In the genomic region with DNA sequence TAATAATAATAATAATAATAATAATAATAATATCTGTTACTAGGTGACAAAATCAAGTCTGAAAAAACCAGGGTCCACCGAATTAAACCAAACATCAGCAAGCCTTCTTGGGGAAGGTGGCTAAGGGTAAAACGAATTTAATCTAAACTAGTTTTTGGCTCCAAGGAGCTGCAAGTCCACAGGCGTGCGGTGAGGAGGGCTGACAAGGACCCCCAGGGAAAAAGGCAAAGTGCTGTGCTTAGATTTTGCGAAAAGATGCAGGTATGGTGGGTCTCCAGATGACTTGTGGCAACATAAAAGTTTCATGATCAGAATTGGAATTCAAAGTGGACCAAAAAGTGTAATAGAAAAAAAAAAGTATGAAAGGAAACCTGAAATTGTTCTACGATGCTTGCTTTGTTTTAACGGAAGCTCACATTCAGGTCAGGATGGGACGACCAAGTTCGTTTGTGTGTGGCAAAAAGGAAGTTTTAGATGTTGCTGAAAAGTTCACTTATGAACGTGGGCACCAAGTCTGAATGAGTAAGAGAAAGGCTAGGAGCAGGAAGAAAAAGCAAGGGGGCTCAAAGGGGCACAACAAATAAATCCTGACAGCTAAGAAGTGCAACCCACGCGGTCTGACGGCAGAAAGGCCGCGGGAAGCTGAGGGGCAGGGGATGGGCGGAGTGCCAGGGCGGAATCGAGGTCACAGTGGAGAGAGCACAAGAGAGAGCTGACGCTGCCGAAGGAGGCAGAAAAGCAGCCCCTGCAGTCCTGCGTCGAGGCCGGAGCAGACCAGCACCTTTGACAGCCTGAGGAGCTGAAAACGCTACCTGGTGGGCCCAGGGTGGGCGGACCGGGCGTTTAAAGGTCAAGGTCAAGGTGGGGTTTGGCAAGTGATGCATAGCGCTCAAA, we compare ENCODE assay signal across 1 cellular context.
A peak's percentile ranks its signal among the peaks of the same experiment; 100 is the strongest.
TF ChIP-seq lines count a peak whose summit lies in the region.

No MANE protein-coding gene starts in this region.

TF ChIP-seq in HepG2, 621 proteins besides CTCF, POLR2A, EP300 and RAD21 (continued from another document and continues in another):
- TF ChIP-seq ZNF816 (CRISPR knock-in tag; IDR thresholded peaks at IDR 0.05; ENCODE audit: borderline replicate concordance) (no peak), MAZ (IDR thresholded peaks at IDR 0.05; ENCODE audit: borderline replicate concordance, low read depth, low read length) (no peak), MAZ (CRISPR knock-in tag; IDR thresholded peaks at IDR 0.05; ENCODE audit: low read depth) (no peak), MXD4 (CRISPR knock-in tag; IDR thresholded peaks at IDR 0.05) (no peak; the same call in 1 of the 2 replicates), ZNF563 (CRISPR knock-in tag; IDR thresholded peaks at IDR 0.05) (0 out of 2 replicates have a peak, but pooled peaks have one; percentile 7), ZSCAN9 (CRISPR knock-in tag; IDR thresholded peaks at IDR 0.05; ENCODE audit: borderline replicate concordance) (no peak), RELA (CRISPR knock-in tag; IDR thresholded peaks at IDR 0.05) (no peak), NFE2L2 (IDR thresholded peaks at IDR 0.05; ENCODE audit: low read length) (no peak), FIP1L1 (IDR thresholded peaks at IDR 0.05; ENCODE audit: borderline replicate concordance, insufficient read depth, low read depth, low read length) (peak; percentile 19; the same call in 1 of the 2 replicates), ETV6 (CRISPR knock-in tag; conservative IDR thresholded peaks at IDR 0.05) (no peak), ZMYM4 (CRISPR knock-in tag; IDR thresholded peaks at IDR 0.05) (peak; percentile 15; the same call in 1 of the 2 replicates), MTF2 (CRISPR knock-in tag; IDR thresholded peaks at IDR 0.05; ENCODE audit: borderline replicate concordance) (no peak), ZNF124 (CRISPR knock-in tag; IDR thresholded peaks at IDR 0.05) (no peak), MAFF (IDR thresholded peaks at IDR 0.05; ENCODE audit: low read depth, low read length) (no peak), THYN1 (CRISPR knock-in tag; IDR thresholded peaks at IDR 0.05; ENCODE audit: borderline replicate concordance, low read depth) (no peak), ZNF564 (CRISPR knock-in tag; IDR thresholded peaks at IDR 0.05) (no peak), ZNF510 (CRISPR knock-in tag; IDR thresholded peaks at IDR 0.05; ENCODE audit: low read depth) (no peak; the same call in 1 of the 2 replicates), PATZ1 (CRISPR knock-in tag; IDR thresholded peaks at IDR 0.05) (no peak), TRIM24 (CRISPR knock-in tag; IDR thresholded peaks at IDR 0.05) (no peak), AFF4 (CRISPR knock-in tag; IDR thresholded peaks at IDR 0.05) (0 out of 2 replicates have a peak, but pooled peaks have one; percentile 13), FOXM1 (CRISPR knock-in tag; IDR thresholded peaks at IDR 0.05) (no peak), ZFP62 (CRISPR knock-in tag; IDR thresholded peaks at IDR 0.05) (no peak), GABPB1 (CRISPR knock-in tag; IDR thresholded peaks at IDR 0.05) (no peak; the same call in 1 of the 2 replicates), SP140L (CRISPR knock-in tag; IDR thresholded peaks at IDR 0.05; ENCODE audit: borderline replicate concordance) (no peak), AHR (CRISPR knock-in tag; IDR thresholded peaks at IDR 0.05) (no peak), PTBP1 (IDR thresholded peaks at IDR 0.05; ENCODE audit: low read depth, low read length, poor library complexity, severe bottlenecking) (no peak), KLF16 (CRISPR knock-in tag; IDR thresholded peaks at IDR 0.05) (no peak), ZNF512 (CRISPR knock-in tag; IDR thresholded peaks at IDR 0.05) (0 out of 2 replicates have a peak, but pooled peaks have one; percentile 26), ATRX (CRISPR knock-in tag; IDR thresholded peaks at IDR 0.05; ENCODE audit: borderline replicate concordance) (no peak), CENPT (CRISPR knock-in tag; IDR thresholded peaks at IDR 0.05; ENCODE audit: low read depth) (no peak)
- TF ChIP-seq, protein P1, sequence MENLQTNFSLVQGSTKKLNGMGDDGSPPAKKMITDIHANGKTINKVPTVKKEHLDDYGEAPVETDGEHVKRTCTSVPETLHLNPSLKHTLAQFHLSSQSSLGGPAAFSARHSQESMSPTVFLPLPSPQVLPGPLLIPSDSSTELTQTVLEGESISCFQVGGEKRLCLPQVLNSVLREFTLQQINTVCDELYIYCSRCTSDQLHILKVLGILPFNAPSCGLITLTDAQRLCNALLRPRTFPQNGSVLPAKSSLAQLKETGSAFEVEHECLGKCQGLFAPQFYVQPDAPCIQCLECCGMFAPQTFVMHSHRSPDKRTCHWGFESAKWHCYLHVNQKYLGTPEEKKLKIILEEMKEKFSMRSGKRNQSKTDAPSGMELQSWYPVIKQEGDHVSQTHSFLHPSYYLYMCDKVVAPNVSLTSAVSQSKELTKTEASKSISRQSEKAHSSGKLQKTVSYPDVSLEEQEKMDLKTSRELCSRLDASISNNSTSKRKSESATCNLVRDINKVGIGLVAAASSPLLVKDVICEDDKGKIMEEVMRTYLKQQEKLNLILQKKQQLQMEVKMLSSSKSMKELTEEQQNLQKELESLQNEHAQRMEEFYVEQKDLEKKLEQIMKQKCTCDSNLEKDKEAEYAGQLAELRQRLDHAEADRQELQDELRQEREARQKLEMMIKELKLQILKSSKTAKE (CRISPR knock-in tag; IDR thresholded peaks at IDR 0.05; ENCODE audit: borderline replicate concordance), result no peak
- TF ChIP-seq, protein P2, sequence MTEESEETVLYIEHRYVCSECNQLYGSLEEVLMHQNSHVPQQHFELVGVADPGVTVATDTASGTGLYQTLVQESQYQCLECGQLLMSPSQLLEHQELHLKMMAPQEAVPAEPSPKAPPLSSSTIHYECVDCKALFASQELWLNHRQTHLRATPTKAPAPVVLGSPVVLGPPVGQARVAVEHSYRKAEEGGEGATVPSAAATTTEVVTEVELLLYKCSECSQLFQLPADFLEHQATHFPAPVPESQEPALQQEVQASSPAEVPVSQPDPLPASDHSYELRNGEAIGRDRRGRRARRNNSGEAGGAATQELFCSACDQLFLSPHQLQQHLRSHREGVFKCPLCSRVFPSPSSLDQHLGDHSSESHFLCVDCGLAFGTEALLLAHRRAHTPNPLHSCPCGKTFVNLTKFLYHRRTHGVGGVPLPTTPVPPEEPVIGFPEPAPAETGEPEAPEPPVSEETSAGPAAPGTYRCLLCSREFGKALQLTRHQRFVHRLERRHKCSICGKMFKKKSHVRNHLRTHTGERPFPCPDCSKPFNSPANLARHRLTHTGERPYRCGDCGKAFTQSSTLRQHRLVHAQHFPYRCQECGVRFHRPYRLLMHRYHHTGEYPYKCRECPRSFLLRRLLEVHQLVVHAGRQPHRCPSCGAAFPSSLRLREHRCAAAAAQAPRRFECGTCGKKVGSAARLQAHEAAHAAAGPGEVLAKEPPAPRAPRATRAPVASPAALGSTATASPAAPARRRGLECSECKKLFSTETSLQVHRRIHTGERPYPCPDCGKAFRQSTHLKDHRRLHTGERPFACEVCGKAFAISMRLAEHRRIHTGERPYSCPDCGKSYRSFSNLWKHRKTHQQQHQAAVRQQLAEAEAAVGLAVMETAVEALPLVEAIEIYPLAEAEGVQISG (CRISPR knock-in tag; IDR thresholded peaks at IDR 0.05), result no peak; the same call in 1 of the 2 replicates
- TF ChIP-seq, protein P3, sequence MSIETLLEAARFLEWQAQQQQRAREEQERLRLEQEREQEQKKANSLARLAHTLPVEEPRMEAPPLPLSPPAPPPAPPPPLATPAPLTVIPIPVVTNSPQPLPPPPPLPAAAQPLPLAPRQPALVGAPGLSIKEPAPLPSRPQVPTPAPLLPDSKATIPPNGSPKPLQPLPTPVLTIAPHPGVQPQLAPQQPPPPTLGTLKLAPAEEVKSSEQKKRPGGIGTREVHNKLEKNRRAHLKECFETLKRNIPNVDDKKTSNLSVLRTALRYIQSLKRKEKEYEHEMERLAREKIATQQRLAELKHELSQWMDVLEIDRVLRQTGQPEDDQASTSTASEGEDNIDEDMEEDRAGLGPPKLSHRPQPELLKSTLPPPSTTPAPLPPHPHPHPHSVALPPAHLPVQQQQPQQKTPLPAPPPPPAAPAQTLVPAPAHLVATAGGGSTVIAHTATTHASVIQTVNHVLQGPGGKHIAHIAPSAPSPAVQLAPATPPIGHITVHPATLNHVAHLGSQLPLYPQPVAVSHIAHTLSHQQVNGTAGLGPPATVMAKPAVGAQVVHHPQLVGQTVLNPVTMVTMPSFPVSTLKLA (IDR thresholded peaks at IDR 0.05), result 0 out of 2 replicates have a peak, but pooled peaks have one; percentile 2
- TF ChIP-seq, protein P4, sequence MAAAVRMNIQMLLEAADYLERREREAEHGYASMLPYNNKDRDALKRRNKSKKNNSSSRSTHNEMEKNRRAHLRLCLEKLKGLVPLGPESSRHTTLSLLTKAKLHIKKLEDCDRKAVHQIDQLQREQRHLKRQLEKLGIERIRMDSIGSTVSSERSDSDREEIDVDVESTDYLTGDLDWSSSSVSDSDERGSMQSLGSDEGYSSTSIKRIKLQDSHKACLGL (CRISPR knock-in tag; IDR thresholded peaks at IDR 0.05), result peak; percentile 56; the same call in 1 of the 2 replicates
- TF ChIP-seq, protein P5, sequence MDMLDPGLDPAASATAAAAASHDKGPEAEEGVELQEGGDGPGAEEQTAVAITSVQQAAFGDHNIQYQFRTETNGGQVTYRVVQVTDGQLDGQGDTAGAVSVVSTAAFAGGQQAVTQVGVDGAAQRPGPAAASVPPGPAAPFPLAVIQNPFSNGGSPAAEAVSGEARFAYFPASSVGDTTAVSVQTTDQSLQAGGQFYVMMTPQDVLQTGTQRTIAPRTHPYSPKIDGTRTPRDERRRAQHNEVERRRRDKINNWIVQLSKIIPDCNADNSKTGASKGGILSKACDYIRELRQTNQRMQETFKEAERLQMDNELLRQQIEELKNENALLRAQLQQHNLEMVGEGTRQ (IDR thresholded peaks at IDR 0.05; ENCODE audit: low read depth, low read length), result no peak
- TF ChIP-seq, protein P5 (CRISPR knock-in tag; IDR thresholded peaks at IDR 0.05; ENCODE audit: borderline replicate concordance), result no peak
